1 cellular context compared by ENCODE assay signal in the genomic region with DNA sequence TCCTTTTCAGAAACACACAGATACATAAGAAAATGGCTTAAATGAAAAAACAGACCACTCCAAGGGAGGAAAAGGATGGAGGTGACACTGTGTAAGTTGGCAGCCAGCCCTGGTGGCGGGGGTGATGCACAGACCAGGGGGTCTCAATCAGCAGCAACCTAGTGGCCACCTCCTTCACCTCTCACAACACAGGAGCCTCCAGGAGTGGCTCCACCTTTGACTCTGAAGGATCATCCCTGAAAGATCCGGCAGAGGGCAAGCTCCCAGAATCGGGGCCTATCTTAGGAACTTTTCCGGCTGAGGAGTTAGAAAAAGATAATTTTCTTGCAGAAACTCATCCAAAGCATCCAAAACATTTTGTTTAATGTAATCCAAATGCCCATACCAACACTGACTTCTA.
TF ChIP-seq lines count a peak whose summit lies in the region.

No MANE protein-coding gene starts in this region.

TF ChIP-seq in WTC11, 78 proteins besides CTCF, POLR2A, EP300 and RAD21 (continued from another document):
- TF ChIP-seq, protein P1, sequence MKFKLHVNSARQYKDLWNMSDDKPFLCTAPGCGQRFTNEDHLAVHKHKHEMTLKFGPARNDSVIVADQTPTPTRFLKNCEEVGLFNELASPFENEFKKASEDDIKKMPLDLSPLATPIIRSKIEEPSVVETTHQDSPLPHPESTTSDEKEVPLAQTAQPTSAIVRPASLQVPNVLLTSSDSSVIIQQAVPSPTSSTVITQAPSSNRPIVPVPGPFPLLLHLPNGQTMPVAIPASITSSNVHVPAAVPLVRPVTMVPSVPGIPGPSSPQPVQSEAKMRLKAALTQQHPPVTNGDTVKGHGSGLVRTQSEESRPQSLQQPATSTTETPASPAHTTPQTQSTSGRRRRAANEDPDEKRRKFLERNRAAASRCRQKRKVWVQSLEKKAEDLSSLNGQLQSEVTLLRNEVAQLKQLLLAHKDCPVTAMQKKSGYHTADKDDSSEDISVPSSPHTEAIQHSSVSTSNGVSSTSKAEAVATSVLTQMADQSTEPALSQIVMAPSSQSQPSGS (CRISPR knock-in tag; IDR thresholded peaks at IDR 0.05; ENCODE audit: borderline replicate concordance, low read depth), result no peak
- TF ChIP-seq TEAD4 (CRISPR knock-in tag; IDR thresholded peaks at IDR 0.05) (no peak), FOXK1 (CRISPR knock-in tag; IDR thresholded peaks at IDR 0.05) (no peak), RELA (CRISPR knock-in tag; IDR thresholded peaks at IDR 0.05; ENCODE audit: borderline replicate concordance) (no peak), CREM (CRISPR knock-in tag; IDR thresholded peaks at IDR 0.05) (no peak), HMGA2 (CRISPR knock-in tag; IDR thresholded peaks at IDR 0.05) (no peak), OVOL2 (CRISPR knock-in tag; IDR thresholded peaks at IDR 0.05; ENCODE audit: borderline replicate concordance) (no peak), ETV6 (CRISPR knock-in tag; IDR thresholded peaks at IDR 0.05) (no peak)
- TF ChIP-seq, protein P2, sequence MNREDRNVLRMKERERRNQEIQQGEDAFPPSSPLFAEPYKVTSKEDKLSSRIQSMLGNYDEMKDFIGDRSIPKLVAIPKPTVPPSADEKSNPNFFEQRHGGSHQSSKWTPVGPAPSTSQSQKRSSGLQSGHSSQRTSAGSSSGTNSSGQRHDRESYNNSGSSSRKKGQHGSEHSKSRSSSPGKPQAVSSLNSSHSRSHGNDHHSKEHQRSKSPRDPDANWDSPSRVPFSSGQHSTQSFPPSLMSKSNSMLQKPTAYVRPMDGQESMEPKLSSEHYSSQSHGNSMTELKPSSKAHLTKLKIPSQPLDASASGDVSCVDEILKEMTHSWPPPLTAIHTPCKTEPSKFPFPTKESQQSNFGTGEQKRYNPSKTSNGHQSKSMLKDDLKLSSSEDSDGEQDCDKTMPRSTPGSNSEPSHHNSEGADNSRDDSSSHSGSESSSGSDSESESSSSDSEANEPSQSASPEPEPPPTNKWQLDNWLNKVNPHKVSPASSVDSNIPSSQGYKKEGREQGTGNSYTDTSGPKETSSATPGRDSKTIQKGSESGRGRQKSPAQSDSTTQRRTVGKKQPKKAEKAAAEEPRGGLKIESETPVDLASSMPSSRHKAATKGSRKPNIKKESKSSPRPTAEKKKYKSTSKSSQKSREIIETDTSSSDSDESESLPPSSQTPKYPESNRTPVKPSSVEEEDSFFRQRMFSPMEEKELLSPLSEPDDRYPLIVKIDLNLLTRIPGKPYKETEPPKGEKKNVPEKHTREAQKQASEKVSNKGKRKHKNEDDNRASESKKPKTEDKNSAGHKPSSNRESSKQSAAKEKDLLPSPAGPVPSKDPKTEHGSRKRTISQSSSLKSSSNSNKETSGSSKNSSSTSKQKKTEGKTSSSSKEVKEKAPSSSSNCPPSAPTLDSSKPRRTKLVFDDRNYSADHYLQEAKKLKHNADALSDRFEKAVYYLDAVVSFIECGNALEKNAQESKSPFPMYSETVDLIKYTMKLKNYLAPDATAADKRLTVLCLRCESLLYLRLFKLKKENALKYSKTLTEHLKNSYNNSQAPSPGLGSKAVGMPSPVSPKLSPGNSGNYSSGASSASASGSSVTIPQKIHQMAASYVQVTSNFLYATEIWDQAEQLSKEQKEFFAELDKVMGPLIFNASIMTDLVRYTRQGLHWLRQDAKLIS (CRISPR knock-in tag; IDR thresholded peaks at IDR 0.05; ENCODE audit: borderline replicate concordance), result no peak
- TF ChIP-seq, protein P3, sequence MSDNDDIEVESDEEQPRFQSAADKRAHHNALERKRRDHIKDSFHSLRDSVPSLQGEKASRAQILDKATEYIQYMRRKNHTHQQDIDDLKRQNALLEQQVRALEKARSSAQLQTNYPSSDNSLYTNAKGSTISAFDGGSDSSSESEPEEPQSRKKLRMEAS (CRISPR knock-in tag; IDR thresholded peaks at IDR 0.05), result no peak
- TF ChIP-seq, protein P4, sequence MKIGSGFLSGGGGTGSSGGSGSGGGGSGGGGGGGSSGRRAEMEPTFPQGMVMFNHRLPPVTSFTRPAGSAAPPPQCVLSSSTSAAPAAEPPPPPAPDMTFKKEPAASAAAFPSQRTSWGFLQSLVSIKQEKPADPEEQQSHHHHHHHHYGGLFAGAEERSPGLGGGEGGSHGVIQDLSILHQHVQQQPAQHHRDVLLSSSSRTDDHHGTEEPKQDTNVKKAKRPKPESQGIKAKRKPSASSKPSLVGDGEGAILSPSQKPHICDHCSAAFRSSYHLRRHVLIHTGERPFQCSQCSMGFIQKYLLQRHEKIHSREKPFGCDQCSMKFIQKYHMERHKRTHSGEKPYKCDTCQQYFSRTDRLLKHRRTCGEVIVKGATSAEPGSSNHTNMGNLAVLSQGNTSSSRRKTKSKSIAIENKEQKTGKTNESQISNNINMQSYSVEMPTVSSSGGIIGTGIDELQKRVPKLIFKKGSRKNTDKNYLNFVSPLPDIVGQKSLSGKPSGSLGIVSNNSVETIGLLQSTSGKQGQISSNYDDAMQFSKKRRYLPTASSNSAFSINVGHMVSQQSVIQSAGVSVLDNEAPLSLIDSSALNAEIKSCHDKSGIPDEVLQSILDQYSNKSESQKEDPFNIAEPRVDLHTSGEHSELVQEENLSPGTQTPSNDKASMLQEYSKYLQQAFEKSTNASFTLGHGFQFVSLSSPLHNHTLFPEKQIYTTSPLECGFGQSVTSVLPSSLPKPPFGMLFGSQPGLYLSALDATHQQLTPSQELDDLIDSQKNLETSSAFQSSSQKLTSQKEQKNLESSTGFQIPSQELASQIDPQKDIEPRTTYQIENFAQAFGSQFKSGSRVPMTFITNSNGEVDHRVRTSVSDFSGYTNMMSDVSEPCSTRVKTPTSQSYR (CRISPR knock-in tag; IDR thresholded peaks at IDR 0.05), result no peak
- TF ChIP-seq, protein P5, sequence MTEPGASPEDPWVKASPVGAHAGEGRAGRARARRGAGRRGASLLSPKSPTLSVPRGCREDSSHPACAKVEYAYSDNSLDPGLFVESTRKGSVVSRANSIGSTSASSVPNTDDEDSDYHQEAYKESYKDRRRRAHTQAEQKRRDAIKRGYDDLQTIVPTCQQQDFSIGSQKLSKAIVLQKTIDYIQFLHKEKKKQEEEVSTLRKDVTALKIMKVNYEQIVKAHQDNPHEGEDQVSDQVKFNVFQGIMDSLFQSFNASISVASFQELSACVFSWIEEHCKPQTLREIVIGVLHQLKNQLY (CRISPR knock-in tag; IDR thresholded peaks at IDR 0.05), result no peak
TF ChIP-seq in WTC11: peak in this region for 0.
